Comparison of ENCODE assay signal across 21 cellular contexts in the genomic region with DNA sequence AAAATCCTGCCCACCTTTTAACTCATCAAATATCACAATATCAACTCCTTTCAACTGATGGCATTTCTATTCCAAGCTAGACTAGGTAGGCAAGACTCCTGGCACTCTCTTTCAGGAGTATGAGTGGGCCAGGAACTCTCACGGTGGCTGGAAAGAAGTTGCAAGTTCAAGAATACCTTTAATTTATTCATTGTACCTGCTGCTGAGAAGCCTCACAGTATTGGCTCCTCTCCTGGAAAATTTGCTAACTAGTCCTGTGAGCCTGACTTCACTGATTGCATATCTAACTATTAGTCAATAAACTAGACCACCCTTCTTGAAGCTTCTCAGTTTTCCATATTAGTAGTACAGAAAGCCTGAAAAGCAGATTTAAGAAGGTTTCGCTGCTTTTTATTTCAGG.
A peak's percentile ranks its signal among the peaks of the same experiment; 100 is the strongest.
DNase-seq lines count a peak whose midpoint lies in the region; ATAC-seq, FAIRE-seq and TF ChIP-seq lines count a peak whose summit lies in the region.
"Had no signal": no experiment of that assay in that cellular context is flagged by ENCODE, and none has a peak within 500 bp of the region (broad histone marks: within the 10 kb centered on the region; RNA-seq: fewer than 3 reads in every experiment).

No MANE protein-coding gene starts in this region.

- no peak for ATAC-seq in GM12878
- ATAC-seq in right lobe of liver = peak in 3 of 4 donors; percentile 40 to 54 (median 53)
- no peak for ATAC-seq in HG03571 (IDR thresholded peaks at IDR 0.05; ENCODE audit: unreplicated experiment)

- H3K4me3 ChIP-seq in GM12878 (no peak overlapping the region), right lobe of liver (no peak overlapping the region), coronary artery (no peak overlapping the region)
- H3K4me3 ChIP-seq: BLaER1, HAP-1 had no signal

- 71% methylated on average over 2 of the region's 2 CpGs for WGBS in GM12878 (ENCODE audit: insufficient coverage, insufficient replicate concordance, low lambda C conversion rate, missing lambda C conversion rate)
- WGBS in right lobe of liver (ENCODE audit: insufficient coverage, low coverage, low lambda C conversion rate, missing lambda C conversion rate) = 68% methylated on average over 2 of the region's 2 CpGs

- no TSS peak for BruUV-seq in GM12878 (replicated peaks; lab: Mats Ljungman, UMichigan)

- no peaks in the 10 kb centered on the region for H3K36me3 ChIP-seq in GM12878 (ENCODE audit: control insufficient read depth in 2 of 2, insufficient read depth in 2 of 2, low read length in 1 of 2)
- H3K36me3 ChIP-seq in right lobe of liver = no peaks in the 10 kb centered on the region
- H3K36me3 ChIP-seq: BLaER1, HAP-1 had no signal

- in situ Hi-C loops in GM12878 (cut with MboI) = no loop called here

- no peak for TF ChIP-seq POLR2A in GM12878 (IDR thresholded peaks at IDR 0.05; ENCODE audit: low read depth, low read length)
- no peak for TF ChIP-seq POLR2A in right lobe of liver (IDR thresholded peaks at IDR 0.05)

- no peaks in the 10 kb centered on the region for H3K79me2 ChIP-seq in GM12878 (ENCODE audit: control insufficient read depth, insufficient read depth, low read length)

- POLR2A ChIA-PET in GM12878 (lab: Charles Lee) = no interaction called here

- no peak overlapping the region for H2AFZ ChIP-seq in GM12878 (ENCODE audit: control insufficient read depth, low read depth, low read length)

- H3K9ac ChIP-seq in GM12878 (ENCODE audit: control insufficient read depth, insufficient read depth, low read length) = no peak overlapping the region
- H3K9ac ChIP-seq: BLaER1 had no signal

- no peak overlapping the region for H3K4me2 ChIP-seq in GM12878 (ENCODE audit: control insufficient read depth, insufficient read depth)
- H3K4me2 ChIP-seq: BLaER1 had no signal

- peak; percentile 13 for FAIRE-seq in GM12878 (lab: Jason Lieb, UNC)
- FAIRE-seq: D721Med, GM12891, GM18507, H54 had no signal

- TF ChIP-seq CTCF in 22Rv1 (IDR thresholded peaks at IDR 0.05) (no peak), C4-2B (conservative IDR thresholded peaks at IDR 0.05) (no peak), GM12878 (IDR thresholded peaks at IDR 0.05 in 2 of 3, conservative IDR thresholded peaks at IDR 0.05 in 1 of 3; ENCODE audit: control insufficient read depth in 2 of 3, extremely low read depth in 1 of 3, insufficient read depth in 1 of 3, low read depth in 3 of 3, low read length in 3 of 3) (no peak), right lobe of liver (IDR thresholded peaks at IDR 0.05) (no peak), coronary artery (IDR thresholded peaks at IDR 0.05) (no peak)

- no peak for TF ChIP-seq RAD21 in GM12878 (IDR thresholded peaks at IDR 0.05; ENCODE audit: insufficient read depth, low read depth, low read length)

- H3K4me1 ChIP-seq in GM12878 (ENCODE audit: control insufficient read depth, insufficient read depth, low read length) (no peaks in the 10 kb centered on the region), right lobe of liver (peaks cover 0 to 15% (median 2%) of the 10 kb centered on the region in 4 donors)
- H3K4me1 ChIP-seq: BLaER1, HAP-1 had no signal

- DNase-seq in GM12878 (ENCODE audit: low read depth, low spot score) (no peak), right lobe of liver (peak in 1 of 3 donors; percentile 46), NCI-H2196 (lab: John Stamatoyannopoulos, UW; ENCODE audit: unreplicated experiment) (no peak), coronary artery (ENCODE audit: low spot score) (no peak)
- DNase-seq: CD4-positive, alpha-beta T cell; CD8-positive, alpha-beta memory T cell; DMS 273 treated with DMSO at 0.1 percent for 48 hours; DMS79; EL; GDM1; GOT3; HFFc6 had no signal

- no peaks in the 10 kb centered on the region for H4K20me1 ChIP-seq in GM12878 (ENCODE audit: control insufficient read depth, insufficient read depth)
- H4K20me1 ChIP-seq: BLaER1 had no signal

- RAD21 ChIA-PET in GM12878 (lab: Charles Lee; ENCODE audit: unreplicated experiment) = interaction anchor here (0.6 kb wide), 1 partner anchor 161 kb away, joined by 3 read pairs; no protein-coding TSS in a partner anchor

- peak overlapping the region; percentile 83 for H3K27ac ChIP-seq in 22Rv1
- H3K27ac ChIP-seq in C4-2B = peak overlapping the region; percentile 83; the same call in 1 of the 2 replicates
- H3K27ac ChIP-seq in GM12878 (ENCODE audit: control insufficient read depth, insufficient read depth) = no peak overlapping the region
- peak overlapping the region; percentile 48 to 95 (median 87) for H3K27ac ChIP-seq in right lobe of liver
- H3K27ac ChIP-seq in coronary artery = no peak overlapping the region
- H3K27ac ChIP-seq: BLaER1 had no signal

- SMC1A ChIA-PET in GM12878 (lab: Charles Lee; ENCODE audit: uncharacterized antibody, unreplicated experiment) = interaction anchor here (0.9 to 1.2 kb wide), 3 partner anchors 10 to 46 kb away, joined by 3 to 5 read pairs (median 4); no protein-coding TSS in a partner anchor

- H3K27me3 ChIP-seq in GM12878 (replicated peaks in 1 of 2; ENCODE audit: control insufficient read depth in 2 of 2, insufficient read depth in 2 of 2, low read length in 1 of 2) = no peaks in the 10 kb centered on the region
- no peaks in the 10 kb centered on the region for H3K27me3 ChIP-seq in right lobe of liver
- H3K27me3 ChIP-seq: BLaER1 had no signal

- H3K9me3 ChIP-seq in GM12878 (replicated peaks; ENCODE audit: control insufficient read depth, insufficient read depth, low read length) (peaks cover 3% of the 10 kb centered on the region), right lobe of liver (no peaks in the 10 kb centered on the region)
- H3K9me3 ChIP-seq: BLaER1, HAP-1 had no signal

- intact Hi-C loops in GM12878 (cut with micrococcal nuclease; ENCODE audit: unreplicated experiment) = no loop called here
- intact Hi-C loops in right lobe of liver (cut with DNase I) = no loop called here

- no peak for TF ChIP-seq EP300 in GM12878 (IDR thresholded peaks at IDR 0.05; ENCODE audit: borderline replicate concordance in 1 of 2, control insufficient read depth in 1 of 2, low read depth in 2 of 2, low read length in 2 of 2)

- CTCF ChIA-PET in GM12878 (lab: Yijun Ruan, JAX) = interaction anchor here (1.3 kb wide), 1 partner anchor 24 kb away, joined by 3 read pairs; no protein-coding TSS in a partner anchor

TF ChIP-seq in GM12878, 131 proteins besides CTCF, POLR2A, EP300 and RAD21:
- TF ChIP-seq GATAD2B (conservative IDR thresholded peaks at IDR 0.05; ENCODE audit: low read depth) (no peak), STAT3 (IDR thresholded peaks at IDR 0.05; ENCODE audit: low read depth, low read length) (no peak), SPI1 (IDR thresholded peaks at IDR 0.05; ENCODE audit: borderline replicate concordance, insufficient read depth, low read depth, low read length) (no peak), KLF5 (IDR thresholded peaks at IDR 0.05; ENCODE audit: partially characterized antibody) (no peak), RAD51 (IDR thresholded peaks at IDR 0.05) (no peak), ZNF274 (IDR thresholded peaks at IDR 0.05; ENCODE audit: insufficient read depth, insufficient read length) (no peak), POLR2AphosphoS2 (IDR thresholded peaks at IDR 0.05; ENCODE audit: low read depth, low read length) (no peak), SP1 (IDR thresholded peaks at IDR 0.05; ENCODE audit: low read depth, low read length) (no peak)
- TF ChIP-seq, protein P1, sequence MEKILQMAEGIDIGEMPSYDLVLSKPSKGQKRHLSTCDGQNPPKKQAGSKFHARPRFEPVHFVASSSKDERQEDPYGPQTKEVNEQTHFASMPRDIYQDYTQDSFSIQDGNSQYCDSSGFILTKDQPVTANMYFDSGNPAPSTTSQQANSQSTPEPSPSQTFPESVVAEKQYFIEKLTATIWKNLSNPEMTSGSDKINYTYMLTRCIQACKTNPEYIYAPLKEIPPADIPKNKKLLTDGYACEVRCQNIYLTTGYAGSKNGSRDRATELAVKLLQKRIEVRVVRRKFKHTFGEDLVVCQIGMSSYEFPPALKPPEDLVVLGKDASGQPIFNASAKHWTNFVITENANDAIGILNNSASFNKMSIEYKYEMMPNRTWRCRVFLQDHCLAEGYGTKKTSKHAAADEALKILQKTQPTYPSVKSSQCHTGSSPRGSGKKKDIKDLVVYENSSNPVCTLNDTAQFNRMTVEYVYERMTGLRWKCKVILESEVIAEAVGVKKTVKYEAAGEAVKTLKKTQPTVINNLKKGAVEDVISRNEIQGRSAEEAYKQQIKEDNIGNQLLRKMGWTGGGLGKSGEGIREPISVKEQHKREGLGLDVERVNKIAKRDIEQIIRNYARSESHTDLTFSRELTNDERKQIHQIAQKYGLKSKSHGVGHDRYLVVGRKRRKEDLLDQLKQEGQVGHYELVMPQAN (conservative IDR thresholded peaks at IDR 0.05) = no peak
- TF ChIP-seq, protein P2, sequence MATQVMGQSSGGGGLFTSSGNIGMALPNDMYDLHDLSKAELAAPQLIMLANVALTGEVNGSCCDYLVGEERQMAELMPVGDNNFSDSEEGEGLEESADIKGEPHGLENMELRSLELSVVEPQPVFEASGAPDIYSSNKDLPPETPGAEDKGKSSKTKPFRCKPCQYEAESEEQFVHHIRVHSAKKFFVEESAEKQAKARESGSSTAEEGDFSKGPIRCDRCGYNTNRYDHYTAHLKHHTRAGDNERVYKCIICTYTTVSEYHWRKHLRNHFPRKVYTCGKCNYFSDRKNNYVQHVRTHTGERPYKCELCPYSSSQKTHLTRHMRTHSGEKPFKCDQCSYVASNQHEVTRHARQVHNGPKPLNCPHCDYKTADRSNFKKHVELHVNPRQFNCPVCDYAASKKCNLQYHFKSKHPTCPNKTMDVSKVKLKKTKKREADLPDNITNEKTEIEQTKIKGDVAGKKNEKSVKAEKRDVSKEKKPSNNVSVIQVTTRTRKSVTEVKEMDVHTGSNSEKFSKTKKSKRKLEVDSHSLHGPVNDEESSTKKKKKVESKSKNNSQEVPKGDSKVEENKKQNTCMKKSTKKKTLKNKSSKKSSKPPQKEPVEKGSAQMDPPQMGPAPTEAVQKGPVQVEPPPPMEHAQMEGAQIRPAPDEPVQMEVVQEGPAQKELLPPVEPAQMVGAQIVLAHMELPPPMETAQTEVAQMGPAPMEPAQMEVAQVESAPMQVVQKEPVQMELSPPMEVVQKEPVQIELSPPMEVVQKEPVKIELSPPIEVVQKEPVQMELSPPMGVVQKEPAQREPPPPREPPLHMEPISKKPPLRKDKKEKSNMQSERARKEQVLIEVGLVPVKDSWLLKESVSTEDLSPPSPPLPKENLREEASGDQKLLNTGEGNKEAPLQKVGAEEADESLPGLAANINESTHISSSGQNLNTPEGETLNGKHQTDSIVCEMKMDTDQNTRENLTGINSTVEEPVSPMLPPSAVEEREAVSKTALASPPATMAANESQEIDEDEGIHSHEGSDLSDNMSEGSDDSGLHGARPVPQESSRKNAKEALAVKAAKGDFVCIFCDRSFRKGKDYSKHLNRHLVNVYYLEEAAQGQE (IDR thresholded peaks at IDR 0.05; ENCODE audit: low read depth, low read length) = no peak
TF ChIP-seq in GM12878: peak in this region for 0.

Comparison
In these comparisons a context has a peak if more than half of its experiments do, and no peak if none do; other contexts are left out.
1. H3K27ac ChIP-seq: peak in 22Rv1 (single experiment), C4-2B (single experiment) and right lobe of liver (3 of 3); none in GM12878 (single experiment) and coronary artery (0 of 2).
2. ATAC-seq: peak in right lobe of liver (3 of 4); none in GM12878 (single experiment) and HG03571 (single experiment).